In the genomic region with DNA sequence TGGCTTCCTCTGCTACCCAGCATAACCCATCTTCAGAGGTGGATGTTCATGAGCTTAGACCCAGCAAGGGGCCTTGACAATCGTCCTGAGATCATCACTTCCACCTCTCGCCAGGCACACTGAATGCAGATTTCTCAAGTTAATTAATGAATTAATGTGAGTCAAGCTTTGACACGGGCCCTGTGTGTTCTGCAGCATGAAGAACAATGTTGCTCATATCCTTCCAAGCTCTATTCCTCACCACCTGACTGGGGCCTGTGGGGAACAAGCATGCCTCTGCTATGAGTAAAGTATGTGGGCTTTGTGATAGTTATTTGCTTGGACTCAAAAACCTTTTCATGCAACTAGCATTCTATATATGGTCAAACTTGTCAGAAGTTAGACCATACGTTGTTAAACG, we compare ENCODE assay signal across 23 cellular contexts.
DNase-seq lines count a peak whose midpoint lies in the region; ATAC-seq and TF ChIP-seq lines count a peak whose summit lies in the region.
"Had no signal": no experiment of that assay in that cellular context is flagged by ENCODE, and none has a peak within 500 bp of the region (broad histone marks: within the 10 kb centered on the region; RNA-seq: fewer than 3 reads in every experiment).

No MANE protein-coding gene starts in this region.

- H3K4me2 ChIP-seq in mammary epithelial cell (ENCODE audit: insufficient read depth, low read depth, low read length), result peak overlapping the region; percentile 39

- TF ChIP-seq CTCF in mammary epithelial cell (conservative IDR thresholded peaks at IDR 0.05 in 1 of 2, IDR thresholded peaks at IDR 0.05 in 1 of 2; ENCODE audit: extremely low read depth in 1 of 2, insufficient read depth in 1 of 2, low read depth in 1 of 2, low read length in 2 of 2), result no peak
- no peak for TF ChIP-seq CTCF in MCF 10A (IDR thresholded peaks at IDR 0.05; ENCODE audit: unreplicated experiment)
- TF ChIP-seq CTCF in astrocyte of the cerebellum (IDR thresholded peaks at IDR 0.05; ENCODE audit: low read depth, low read length, missing control alignments), result no peak
- no peak for TF ChIP-seq CTCF in fibroblast of villous mesenchyme (IDR thresholded peaks at IDR 0.05; ENCODE audit: insufficient read depth, low read depth, low read length)

- BruUV-seq in mammary epithelial cell (replicated peaks; lab: Mats Ljungman, UMichigan) (no TSS peak), MCF 10A (replicated peaks; lab: Mats Ljungman, UMichigan) (no TSS peak)

- peak overlapping the region; percentile 11 for H2AFZ ChIP-seq in mammary epithelial cell (ENCODE audit: low read depth, low read length)

- no peak overlapping the region for H3K27ac Mint-ChIP-seq in MCF 10A (ENCODE audit: low read depth, unreplicated experiment)
- no peak overlapping the region for H3K27ac Mint-ChIP-seq in stimulated activated naive B cell treated with anti-CD40 and anti-IgM and Interleukin-4, amounts not matched to agents 10 μg/mL and 1 μg/mL and 100 μg/mL, for 72 hours
- no peak overlapping the region for H3K27ac Mint-ChIP-seq in activated T-helper 1 cell treated with anti-CD3 and anti-CD28 coated beads, Interleukin-12 subunit alpha, Interleukin-12 subunit beta, Interleukin-2, Interleukin-4 antibody, amounts not matched to agents 30 ng/mL and 10 ng/mL and 1 ng/mL, durations not matched to agents 14 hours and 24 hours and 36 hours
- H3K27ac Mint-ChIP-seq: CD8-positive, alpha-beta memory T cell; stimulated activated naive CD8-positive, alpha-beta T cell treated with anti-CD3 and anti-CD28 coated beads, Interleukin-15, Interleukin-2, amounts not matched to agents 100 ng/mL and 50 ng/mL, for 24 hours had no signal

- CTCF ChIA-PET in mammary epithelial cell (lab: Charles Lee; ENCODE audit: low non-redundant PET), result no interaction called here
- CTCF ChIA-PET in MCF 10A (lab: Yijun Ruan, JAX), result interaction anchor here (0.7 to 1.4 kb wide), 4 partner anchors 8 to 98 kb away, joined by 3 to 5 read pairs (median 4); no protein-coding TSS in a partner anchor

- H3K4me1 ChIP-seq in mammary epithelial cell (ENCODE audit: insufficient read depth, low read length) (peaks cover 24% of the 10 kb centered on the region), thymus (ENCODE audit: control insufficient read depth, insufficient read depth, low read length) (no peaks in the 10 kb centered on the region)
- H3K4me1 ChIP-seq: ascending aorta had no signal

- H3K27ac ChIP-seq in mammary epithelial cell (ENCODE audit: insufficient read depth, low read depth, low read length) (peak overlapping the region; percentile 69), thymus (ENCODE audit: low read depth) (peak overlapping the region; percentile 20)
- H3K27ac ChIP-seq: 22Rv1, ascending aorta had no signal

- H3K27me3 ChIP-seq in mammary epithelial cell (ENCODE audit: insufficient read depth, low read length) (no peaks in the 10 kb centered on the region), thymus (ENCODE audit: control insufficient read depth, insufficient read depth) (no peaks in the 10 kb centered on the region)
- H3K27me3 ChIP-seq: ascending aorta had no signal

- WGBS in mammary epithelial cell (ENCODE audit: low coverage, missing lambda C conversion rate), result 9% methylated on average over 5 of the region's 5 CpGs
- 88% methylated on average over 5 of the region's 5 CpGs for WGBS in thymus

- H3K9ac ChIP-seq in mammary epithelial cell (ENCODE audit: insufficient read depth, low read length), result no peak overlapping the region

- H3K79me2 ChIP-seq in mammary epithelial cell (ENCODE audit: insufficient read depth, low read length), result no peaks in the 10 kb centered on the region

- DNase-seq in mammary epithelial cell, result peak; percentile 92
- DNase-seq in MCF 10A (ENCODE audit: unreplicated experiment), result no peak
- DNase-seq in astrocyte of the cerebellum (ENCODE audit: low read depth), result peak; percentile 72
- DNase-seq in fibroblast of villous mesenchyme (ENCODE audit: low read depth), result peak; percentile 27
- no peak for DNase-seq in stimulated activated naive B cell treated with anti-CD40 and anti-IgM and Interleukin-4, amounts not matched to agents 10 μg/mL and 1 μg/mL and 100 μg/mL, for 72 hours
- DNase-seq in activated T-helper 1 cell treated with anti-CD3 and anti-CD28 coated beads, Interleukin-12 subunit alpha, Interleukin-12 subunit beta, Interleukin-2, Interleukin-4 antibody, amounts not matched to agents 30 ng/mL and 10 ng/mL and 1 ng/mL, durations not matched to agents 14 hours and 24 hours and 36 hours (ENCODE audit: low spot score), result no peak
- no peak for DNase-seq in A172 (ENCODE audit: low spot score)
- DNase-seq: activated CD4-positive, alpha-beta T cell treated with anti-CD3 and anti-CD28 coated beads for 48 hours; activated CD8-positive, alpha-beta memory T cell treated with anti-CD3 and anti-CD28 coated beads, Interleukin-2, amount 50 U/mL, for 4 hours; activated gamma-delta T cell treated with Interleukin-2 at 50 U/mL for 16 hours; CD8-positive, alpha-beta memory T cell; dermis blood vessel endothelial cell; DMS79; MM.1S; NCI-H2081 treated with DMSO at 0.1 percent for 48 hours; NCI-H526 treated with DMSO at 0.1 percent for 48 hours; OCI-M1 had no signal

- H3K4me3 ChIP-seq in mammary epithelial cell (replicated peaks in 1 of 3; ENCODE audit: insufficient read depth in 1 of 3, low read depth in 2 of 3, low read length in 3 of 3) (no peak overlapping the region), astrocyte of the cerebellum (ENCODE audit: low read depth, low read length) (no peak overlapping the region), fibroblast of villous mesenchyme (ENCODE audit: low read depth, low read length) (no peak overlapping the region), thymus (ENCODE audit: low read length) (no peak overlapping the region)
- H3K4me3 ChIP-seq: ascending aorta had no signal

- intact Hi-C loops in mammary epithelial cell (cut with micrococcal nuclease), result loop anchor here (2.0 kb wide), 2 partner anchors 45 to 47 kb away; no protein-coding TSS in a partner anchor
- intact Hi-C loops in MCF 10A (cut with micrococcal nuclease), result no loop called here
- intact Hi-C loops in activated T-helper 1 cell treated with anti-CD3 and anti-CD28 coated beads, Interleukin-12 subunit alpha, Interleukin-12 subunit beta, Interleukin-2, Interleukin-4 antibody, amounts not matched to agents 30 ng/mL and 10 ng/mL and 1 ng/mL, durations not matched to agents 14 hours and 24 hours and 36 hours (cut with micrococcal nuclease), result no loop called here

- H3K4me1 Mint-ChIP-seq in MCF 10A (ENCODE audit: insufficient read depth, unreplicated experiment), result peaks cover 14% of the 10 kb centered on the region
- H3K4me1 Mint-ChIP-seq in stimulated activated naive B cell treated with anti-CD40 and anti-IgM and Interleukin-4, amounts not matched to agents 10 μg/mL and 1 μg/mL and 100 μg/mL, for 72 hours, result no peaks in the 10 kb centered on the region
- H3K4me1 Mint-ChIP-seq in activated T-helper 1 cell treated with anti-CD3 and anti-CD28 coated beads, Interleukin-12 subunit alpha, Interleukin-12 subunit beta, Interleukin-2, Interleukin-4 antibody, amounts not matched to agents 30 ng/mL and 10 ng/mL and 1 ng/mL, durations not matched to agents 14 hours and 24 hours and 36 hours (ENCODE audit: low read depth), result no peaks in the 10 kb centered on the region
- H3K4me1 Mint-ChIP-seq: CD8-positive, alpha-beta memory T cell had no signal

- no peak for ATAC-seq in stimulated activated naive B cell treated with anti-CD40 and anti-IgM and Interleukin-4, amounts not matched to agents 10 μg/mL and 1 μg/mL and 100 μg/mL, for 72 hours (replicated peaks)
- ATAC-seq: esophagus mucosa, HCT116 had no signal

- H3K9me3 ChIP-seq in mammary epithelial cell (replicated peaks; ENCODE audit: insufficient read depth, low read length), result no peaks in the 10 kb centered on the region
- no peaks in the 10 kb centered on the region for H3K9me3 ChIP-seq in thymus (ENCODE audit: control insufficient read depth)
- H3K9me3 ChIP-seq: ascending aorta had no signal

- POLR2A ChIA-PET in MCF 10A (lab: Yijun Ruan, JAX), result no interaction called here

- H3K27me3 Mint-ChIP-seq in MCF 10A (ENCODE audit: insufficient read depth, unreplicated experiment), result no peaks in the 10 kb centered on the region
- no peaks in the 10 kb centered on the region for H3K27me3 Mint-ChIP-seq in stimulated activated naive B cell treated with anti-CD40 and anti-IgM and Interleukin-4, amounts not matched to agents 10 μg/mL and 1 μg/mL and 100 μg/mL, for 72 hours
- no peaks in the 10 kb centered on the region for H3K27me3 Mint-ChIP-seq in activated T-helper 1 cell treated with anti-CD3 and anti-CD28 coated beads, Interleukin-12 subunit alpha, Interleukin-12 subunit beta, Interleukin-2, Interleukin-4 antibody, amounts not matched to agents 30 ng/mL and 10 ng/mL and 1 ng/mL, durations not matched to agents 14 hours and 24 hours and 36 hours (ENCODE audit: insufficient read depth)
- H3K27me3 Mint-ChIP-seq: CD8-positive, alpha-beta memory T cell; stimulated activated naive CD8-positive, alpha-beta T cell treated with anti-CD3 and anti-CD28 coated beads, Interleukin-15, Interleukin-2, amounts not matched to agents 100 ng/mL and 50 ng/mL, for 24 hours had no signal

- in situ Hi-C loops in mammary epithelial cell (cut with MboI; ENCODE audit: low sequenced_read_pairs in 2 of 2) (no loop called here), astrocyte of the cerebellum (cut with HindIII; ENCODE audit: low sequenced_read_pairs) (no loop called here)

- dilution Hi-C loops in mammary epithelial cell (cut with HindIII; ENCODE audit: low sequenced_read_pairs), result no loop called here

- H3K4me3 Mint-ChIP-seq in MCF 10A (ENCODE audit: unreplicated experiment), result no peak overlapping the region
- H3K4me3 Mint-ChIP-seq in stimulated activated naive B cell treated with anti-CD40 and anti-IgM and Interleukin-4, amounts not matched to agents 10 μg/mL and 1 μg/mL and 100 μg/mL, for 72 hours, result no peak overlapping the region
- no peak overlapping the region for H3K4me3 Mint-ChIP-seq in activated T-helper 1 cell treated with anti-CD3 and anti-CD28 coated beads, Interleukin-12 subunit alpha, Interleukin-12 subunit beta, Interleukin-2, Interleukin-4 antibody, amounts not matched to agents 30 ng/mL and 10 ng/mL and 1 ng/mL, durations not matched to agents 14 hours and 24 hours and 36 hours
- H3K4me3 Mint-ChIP-seq: CD8-positive, alpha-beta memory T cell; stimulated activated naive CD8-positive, alpha-beta T cell treated with anti-CD3 and anti-CD28 coated beads, Interleukin-15, Interleukin-2, amounts not matched to agents 100 ng/mL and 50 ng/mL, for 24 hours had no signal

- no peaks in the 10 kb centered on the region for H3K9me3 Mint-ChIP-seq in MCF 10A (ENCODE audit: unreplicated experiment)
- no peaks in the 10 kb centered on the region for H3K9me3 Mint-ChIP-seq in stimulated activated naive B cell treated with anti-CD40 and anti-IgM and Interleukin-4, amounts not matched to agents 10 μg/mL and 1 μg/mL and 100 μg/mL, for 72 hours
- H3K9me3 Mint-ChIP-seq in activated T-helper 1 cell treated with anti-CD3 and anti-CD28 coated beads, Interleukin-12 subunit alpha, Interleukin-12 subunit beta, Interleukin-2, Interleukin-4 antibody, amounts not matched to agents 30 ng/mL and 10 ng/mL and 1 ng/mL, durations not matched to agents 14 hours and 24 hours and 36 hours, result peaks cover 3% of the 10 kb centered on the region
- H3K9me3 Mint-ChIP-seq: stimulated activated naive CD8-positive, alpha-beta T cell treated with anti-CD3 and anti-CD28 coated beads, Interleukin-15, Interleukin-2, amounts not matched to agents 100 ng/mL and 50 ng/mL, for 24 hours had no signal

- no peaks in the 10 kb centered on the region for H4K20me1 ChIP-seq in mammary epithelial cell (ENCODE audit: insufficient read depth, low read length)

- no peaks in the 10 kb centered on the region for H3K36me3 Mint-ChIP-seq in MCF 10A (ENCODE audit: insufficient read depth, unreplicated experiment)
- H3K36me3 Mint-ChIP-seq in stimulated activated naive B cell treated with anti-CD40 and anti-IgM and Interleukin-4, amounts not matched to agents 10 μg/mL and 1 μg/mL and 100 μg/mL, for 72 hours, result no peaks in the 10 kb centered on the region
- H3K36me3 Mint-ChIP-seq in activated T-helper 1 cell treated with anti-CD3 and anti-CD28 coated beads, Interleukin-12 subunit alpha, Interleukin-12 subunit beta, Interleukin-2, Interleukin-4 antibody, amounts not matched to agents 30 ng/mL and 10 ng/mL and 1 ng/mL, durations not matched to agents 14 hours and 24 hours and 36 hours (ENCODE audit: low read depth), result no peaks in the 10 kb centered on the region
- H3K36me3 Mint-ChIP-seq: CD8-positive, alpha-beta memory T cell had no signal

- H3K36me3 ChIP-seq in mammary epithelial cell (ENCODE audit: insufficient read depth, low read length) (no peaks in the 10 kb centered on the region), thymus (ENCODE audit: control insufficient read depth, insufficient read depth) (no peaks in the 10 kb centered on the region)
- H3K36me3 ChIP-seq: ascending aorta had no signal

Comparison
In these comparisons a context has a peak if more than half of its experiments do, and no peak if none do; other contexts are left out.
1. DNase-seq: peak in mammary epithelial cell (single experiment), astrocyte of the cerebellum (single experiment) and fibroblast of villous mesenchyme (single experiment); none in MCF 10A (single experiment), stimulated activated naive B cell treated with anti-CD40 and anti-IgM and Interleukin-4, amounts not matched to agents 10 μg/mL and 1 μg/mL and 100 μg/mL, for 72 hours (single experiment), activated T-helper 1 cell treated with anti-CD3 and anti-CD28 coated beads, Interleukin-12 subunit alpha, Interleukin-12 subunit beta, Interleukin-2, Interleukin-4 antibody, amounts not matched to agents 30 ng/mL and 10 ng/mL and 1 ng/mL, durations not matched to agents 14 hours and 24 hours and 36 hours (single experiment) and A172 (single experiment).